Comparison of ENCODE assay signal across 8 cellular contexts in genomic region chr5:140174472-140175366, GRCh38. TPM values are rescaled to one million over a fixed set of nuclear protein-coding genes. Genes with fewer than 3 reads are reported as not detected.
DNase-seq lines count a peak whose midpoint lies in the region; ATAC-seq, FAIRE-seq and TF ChIP-seq lines count a peak whose summit lies in the region.

Gene CYSTM1, plus strand, starts transcription at chr5:140175188. Its CDS starts 19,278 bp downstream, at chr5:140194466.

- DNase-seq in AG09309 (ENCODE audit: low read depth) (peak; percentile 54), NCI-H446 treated with DMSO at 0.1 percent for 48 hours (lab: John Stamatoyannopoulos, UW) (peak; percentile 78), cerebellar nuclear complex (lab: John Stamatoyannopoulos, UW) (peak; percentile 38 to 70), keratinocyte (ENCODE audit: low read depth, low spot score) (peak; percentile 85)
- peak; percentile 95 for DNase-seq in activated CD4-positive, alpha-beta T cell treated with anti-CD3 and anti-CD28 coated beads for 1 hour
- DNase-seq in stimulated activated CD4-positive, alpha-beta T cell treated with anti-CD3 and anti-CD28 coated beads, Interleukin-15, amount 100 ng/mL, for 1 hour (ENCODE audit: low read depth in 1 of 2, low spot score in 1 of 2), result peak; percentile 92 to 95

- no peaks in the 10 kb centered on the region for H3K36me3 ChIP-seq in keratinocyte (ENCODE audit: control insufficient read depth in 2 of 2, extremely low read depth in 1 of 2, insufficient read depth in 2 of 2, low read length in 2 of 2)

- H3K9me3 ChIP-seq in keratinocyte (ENCODE audit: control insufficient read depth, low read depth, low read length), result no peaks in the 10 kb centered on the region

- TF ChIP-seq CTCF in AG09309 (IDR thresholded peaks at IDR 0.05; ENCODE audit: control insufficient read depth, insufficient read depth, low read depth, low read length, missing control alignments) (no peak), keratinocyte (optimal IDR thresholded peaks at IDR 0.05 in 1 of 3, IDR thresholded peaks at IDR 0.05 in 1 of 3, conservative IDR thresholded peaks at IDR 0.05 in 1 of 3; ENCODE audit: extremely low read depth in 1 of 3, insufficient read depth in 2 of 3, low read length in 3 of 3) (no peak)

- peak within 1 kb of the TSS; percentile 99 for H3K4me2 ChIP-seq in keratinocyte (ENCODE audit: control insufficient read depth, extremely low read depth, insufficient read depth, low read depth, low read length)

- H4K20me1 ChIP-seq in keratinocyte (ENCODE audit: control insufficient read depth, extremely low read depth, insufficient read depth, low read length), result no peaks in the 10 kb centered on the region

- ATAC-seq in GM19035 (IDR thresholded peaks at IDR 0.05; ENCODE audit: unreplicated experiment), result peak; percentile 97
- ATAC-seq in HG03342 (IDR thresholded peaks at IDR 0.05; ENCODE audit: unreplicated experiment), result peak; percentile 89

- H3K79me2 ChIP-seq in keratinocyte (ENCODE audit: control insufficient read depth, insufficient read depth, low read length), result peaks cover 2% of the 10 kb centered on the region

- FAIRE-seq in keratinocyte (lab: Jason Lieb, UNC), result peak; percentile 26

- H2AFZ ChIP-seq in keratinocyte (ENCODE audit: control insufficient read depth, low read length), result peak within 1 kb of the TSS; percentile 96

- no peaks in the 10 kb centered on the region for H3K9me1 ChIP-seq in keratinocyte (ENCODE audit: control insufficient read depth, extremely low read depth, insufficient read depth, low read length)

- peaks cover 11% of the 10 kb centered on the region for H3K4me1 ChIP-seq in keratinocyte (ENCODE audit: control insufficient read depth, extremely low read depth, insufficient read depth, low read length)

- H3K27me3 ChIP-seq in keratinocyte (ENCODE audit: control insufficient read depth, extremely low read depth, insufficient read depth, low read length), result no peaks in the 10 kb centered on the region

- dilution Hi-C loops in keratinocyte (cut with MboI; ENCODE audit: extremely low pct_ligation_motif_present, low sequenced_read_pairs), result loop anchor here (25.0 kb wide), 1 partner anchor 112 kb away; no protein-coding TSS in a partner anchor

- H3K27ac ChIP-seq in keratinocyte (ENCODE audit: control insufficient read depth, insufficient read depth, low read length), result peak within 1 kb of the TSS; percentile 81

- H3K4me3 ChIP-seq in AG09309 (ENCODE audit: control insufficient read depth, low read depth, low read length) (peak within 1 kb of the TSS; percentile 93), keratinocyte (ENCODE audit: control insufficient read depth in 2 of 3, extremely low read depth in 1 of 3, insufficient read depth in 2 of 3, low read depth in 1 of 3, low read length in 3 of 3) (peak within 1 kb of the TSS; percentile 81 to 96 (median 93))

- H3K9ac ChIP-seq in keratinocyte (ENCODE audit: control insufficient read depth, extremely low read depth, insufficient read depth, low read length), result peak within 1 kb of the TSS; percentile 94

RNA-seq across cellular contexts. Expression of gene CYSTM1, which starts in this region (rescaled TPM):
- polyA plus RNA-seq in keratinocyte, result 34.3 to 65.6 TPM (median 35.6 TPM) in 3 replicates
- 15.8 TPM for polyA plus RNA-seq in keratinocyte (2011; ENCODE audit: low read depth)
- polyA plus RNA-seq in keratinocyte (2011; cell fraction: cytosol; rRNA removed), result 51.0 and 53.1 TPM in 2 replicates
- 17.1 and 26.2 TPM in 2 replicates for polyA plus RNA-seq in keratinocyte (2011; cell fraction: nucleus; rRNA removed)
- 43.3 and 61.3 TPM in 2 replicates for polyA plus RNA-seq in keratinocyte (2012; ENCODE audit: low replicate concordance)
- polyA minus RNA-seq in keratinocyte, result 18.4 to 53.5 TPM (median 48.4 TPM) in 3 replicates
- polyA minus RNA-seq in keratinocyte (2011; cell fraction: cytosol; rRNA and poly(A)+ RNA removed), result 40.1 TPM
- 7.8 and 9.0 TPM in 2 replicates for polyA minus RNA-seq in keratinocyte (2011; cell fraction: nucleus; rRNA and poly(A)+ RNA removed)

Comparison
In these comparisons a context has a peak if more than half of its experiments do, and no peak if none do; other contexts are left out.
1. Peak in every context shown above with its lines: DNase-seq, ATAC-seq, H3K4me3 ChIP-seq and H3K27ac ChIP-seq.